ENCODE assay signal across 13 cellular contexts in the genomic region with DNA sequence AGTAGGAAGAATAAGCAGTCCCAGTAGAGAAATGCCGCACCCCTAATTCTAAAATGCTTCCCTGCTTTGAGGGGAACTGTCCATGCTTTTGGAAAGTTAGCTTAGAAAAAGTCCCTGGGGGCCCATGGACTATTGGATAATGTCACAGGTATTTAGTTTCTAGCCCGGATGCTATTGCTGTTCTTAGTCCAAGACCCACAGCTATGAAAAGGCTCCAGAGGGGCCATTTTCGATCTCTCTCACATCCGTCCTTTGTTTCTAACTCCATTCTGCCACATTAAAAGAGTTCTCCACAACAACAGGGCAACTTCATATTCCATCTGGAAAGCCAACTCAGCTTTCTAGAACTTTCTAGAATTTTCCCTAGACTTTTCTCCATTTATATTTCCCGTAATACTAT.
"Had no signal": no experiment of that assay in that cellular context is flagged by ENCODE, and none has a peak within 500 bp of the region (broad histone marks: within the 10 kb centered on the region; RNA-seq: fewer than 3 reads in every experiment).

No MANE protein-coding gene starts in this region.

- H3K27ac Mint-ChIP-seq: activated naive CD4-positive, alpha-beta T cell treated with anti-CD3 and anti-CD28 coated beads, Interleukin-2, amount 10 ng/mL, durations not matched to agents 7 days and 5 days; endodermal cell had no signal

- H3K9me3 ChIP-seq: mucosa of descending colon, sigmoid colon, vagina had no signal

- H3K4me3 Mint-ChIP-seq: activated naive CD4-positive, alpha-beta T cell treated with anti-CD3 and anti-CD28 coated beads, Interleukin-2, amount 10 ng/mL, durations not matched to agents 7 days and 5 days; endodermal cell; nephron had no signal

- H3K36me3 ChIP-seq: brain microvascular endothelial cell, sigmoid colon, vagina had no signal

- H3K27ac ChIP-seq: brain microvascular endothelial cell, SK-N-MC, vagina had no signal

- DNase-seq: activated CD4-positive, alpha-beta T cell treated with anti-CD3 and anti-CD28 coated beads for 48 hours; activated naive CD4-positive, alpha-beta T cell treated with anti-CD3 and anti-CD28 coated beads, Interleukin-2, amount 10 ng/mL, durations not matched to agents 7 days and 5 days; activated T-cell treated with anti-CD3 and anti-CD28 coated beads, Interleukin-2, amount 50 U/mL, for 1 hour; brain microvascular endothelial cell; endodermal cell; mucosa of descending colon; occipital lobe; sigmoid colon; stimulated activated CD4-positive, alpha-beta T cell treated with anti-CD3 and anti-CD28 coated beads, Interleukin-2, amount 100 ng/mL, for 24 hours; stimulated activated naive CD4-positive, alpha-beta T cell treated with Interleukin-2 at 50 U/mL for 16 hours had no signal

- ATAC-seq: mucosa of descending colon had no signal

- H3K4me1 ChIP-seq: sigmoid colon, vagina had no signal

- H3K27me3 Mint-ChIP-seq: activated naive CD4-positive, alpha-beta T cell treated with anti-CD3 and anti-CD28 coated beads, Interleukin-2, amount 10 ng/mL, durations not matched to agents 7 days and 5 days had no signal

- H3K4me1 Mint-ChIP-seq: endodermal cell, nephron had no signal

- H3K27me3 ChIP-seq: brain microvascular endothelial cell, sigmoid colon, vagina had no signal

- H3K4me3 ChIP-seq: mucosa of descending colon, sigmoid colon, SK-N-MC, vagina had no signal
